ENCODE assay signal across 1 cellular context in the genomic region with DNA sequence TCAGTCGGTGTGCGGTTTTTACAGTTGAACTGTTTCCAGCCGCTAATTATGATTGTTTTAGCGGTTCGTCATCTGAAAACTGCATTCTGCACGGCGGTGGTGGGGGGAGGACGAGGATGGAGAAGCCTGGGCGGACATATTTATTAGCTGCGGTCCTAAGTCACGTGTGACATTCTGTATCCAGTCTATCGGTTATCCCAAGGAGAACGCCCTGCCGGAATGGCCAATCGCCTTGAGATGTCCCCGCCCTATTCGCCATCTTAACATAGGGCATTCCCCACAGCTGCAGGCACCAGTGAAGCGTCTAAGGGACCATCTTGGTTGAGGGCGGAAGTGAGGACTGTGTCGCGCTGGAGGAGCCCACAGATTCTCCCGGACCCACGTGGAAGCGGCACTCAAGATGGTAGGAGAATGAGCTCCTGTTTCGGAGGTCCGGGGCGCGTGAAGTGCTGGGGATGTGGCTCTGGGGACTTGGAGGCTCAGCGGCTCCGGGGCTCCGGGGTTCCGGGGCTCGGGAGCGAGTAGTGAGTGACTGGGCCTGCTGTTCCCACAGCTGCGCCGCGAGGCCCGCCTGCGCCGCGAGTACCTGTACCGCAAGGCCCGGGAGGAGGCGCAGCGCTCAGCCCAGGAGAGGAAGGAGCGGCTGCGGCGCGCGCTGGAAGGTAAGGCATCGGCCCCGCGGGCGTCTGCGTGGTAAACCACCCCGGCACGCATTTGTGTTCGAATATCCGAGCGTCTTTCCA.
TF ChIP-seq lines count a peak whose summit lies in the region.

A gene with protein sequence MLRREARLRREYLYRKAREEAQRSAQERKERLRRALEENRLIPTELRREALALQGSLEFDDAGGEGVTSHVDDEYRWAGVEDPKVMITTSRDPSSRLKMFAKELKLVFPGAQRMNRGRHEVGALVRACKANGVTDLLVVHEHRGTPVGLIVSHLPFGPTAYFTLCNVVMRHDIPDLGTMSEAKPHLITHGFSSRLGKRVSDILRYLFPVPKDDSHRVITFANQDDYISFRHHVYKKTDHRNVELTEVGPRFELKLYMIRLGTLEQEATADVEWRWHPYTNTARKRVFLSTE (plus strand): TSS at position 365 of the 743 bp plus-strand sequence. CDS start 36 bp downstream, at position 401.

TF ChIP-seq in K562, 482 proteins besides CTCF, POLR2A, EP300 and RAD21 (continued from another document and continues in another):
- TF ChIP-seq NFIX (CRISPR knock-in tag; IDR thresholded peaks at IDR 0.05; ENCODE audit: low read depth) (no peak), KLF1 (tag; IDR thresholded peaks at IDR 0.05) (peak; percentile 87), ZNF77 (CRISPR knock-in tag; IDR thresholded peaks at IDR 0.05) (no peak), NFYB (IDR thresholded peaks at IDR 0.05; ENCODE audit: extremely low read depth, insufficient read length) (peak; percentile 76), POLR2B (IDR thresholded peaks at IDR 0.05; ENCODE audit: low read depth, partially characterized antibody) (peak; percentile 53), ZC3H11A (IDR thresholded peaks at IDR 0.05; ENCODE audit: low read depth, low read length) (0 out of 2 replicates have a peak, but pooled peaks have one; percentile 33), ZNF766 (CRISPR knock-in tag; conservative IDR thresholded peaks at IDR 0.05) (no peak; the same call in none of the 2 replicates), GATA2 (CRISPR knock-in tag; IDR thresholded peaks at IDR 0.05) (no peak), JUNB (CRISPR knock-in tag; conservative IDR thresholded peaks at IDR 0.05) (0 out of 2 replicates have a peak, but pooled peaks have one; percentile 25), CBX3 (IDR thresholded peaks at IDR 0.05; ENCODE audit: borderline replicate concordance in 1 of 2, low read length in 2 of 2) (peak in 1 of 2 experiments; percentile 54; a peak in 1 of 3 replicates), TCF3 (CRISPR knock-in tag; IDR thresholded peaks at IDR 0.05) (peak; percentile 17; the same call in 1 of the 2 replicates), MCM5 (IDR thresholded peaks at IDR 0.05; ENCODE audit: low read depth) (no peak), PYGO2 (tag; IDR thresholded peaks at IDR 0.05) (no peak), RBM25 (IDR thresholded peaks at IDR 0.05; ENCODE audit: low read depth, low read length, severe bottlenecking) (no peak), MTA3 (IDR thresholded peaks at IDR 0.05; ENCODE audit: borderline replicate concordance) (peak; percentile 75; the same call in 1 of the 2 replicates), SUPT5H (IDR thresholded peaks at IDR 0.05) (peak; percentile 73), MAZ (CRISPR knock-in tag; conservative IDR thresholded peaks at IDR 0.05 in 1 of 2, IDR thresholded peaks at IDR 0.05 in 1 of 2) (peak; percentile 36 to 53; a peak in 1 of 4 replicates), MEF2D (tag; conservative IDR thresholded peaks at IDR 0.05; ENCODE audit: low read depth) (0 out of 2 replicates have a peak, but pooled peaks have one; percentile 45), POU5F1 (IDR thresholded peaks at IDR 0.05; ENCODE audit: borderline replicate concordance, low read depth, low read length, partially characterized antibody) (peak; percentile 83), MCM2 (IDR thresholded peaks at IDR 0.05; ENCODE audit: low read depth) (no peak), EZH2 (IDR thresholded peaks at IDR 0.05; ENCODE audit: borderline replicate concordance, low read depth, low read length) (no peak), KAT2B (IDR thresholded peaks at IDR 0.05; ENCODE audit: low read depth, low read length) (no peak), ETV1 (tag; conservative IDR thresholded peaks at IDR 0.05; ENCODE audit: low read depth) (peak; percentile 89), PHF21A (IDR thresholded peaks at IDR 0.05; ENCODE audit: borderline replicate concordance, low read depth) (no peak; the same call in 1 of the 2 replicates), TOE1 (IDR thresholded peaks at IDR 0.05; ENCODE audit: borderline replicate concordance) (peak; percentile 94), TOE1 (CRISPR knock-in tag; IDR thresholded peaks at IDR 0.05; ENCODE audit: borderline replicate concordance, low read depth) (no peak), GABPB1 (CRISPR knock-in tag; IDR thresholded peaks at IDR 0.05) (peak; percentile 93), ZNF324 (CRISPR knock-in tag; IDR thresholded peaks at IDR 0.05) (no peak), NCOR1 (IDR thresholded peaks at IDR 0.05) (no peak), HLTF (IDR thresholded peaks at IDR 0.05) (0 out of 2 replicates have a peak, but pooled peaks have one; percentile 39), TGIF2 (CRISPR knock-in tag; IDR thresholded peaks at IDR 0.05) (no peak), ZNF146 (CRISPR knock-in tag; IDR thresholded peaks at IDR 0.05; ENCODE audit: unreplicated experiment) (no peak), ZNF76 (CRISPR knock-in tag; IDR thresholded peaks at IDR 0.05; ENCODE audit: borderline replicate concordance) (no peak), FOXM1 (IDR thresholded peaks at IDR 0.05; ENCODE audit: low read depth) (no peak), FOXM1 (CRISPR knock-in tag; IDR thresholded peaks at IDR 0.05; ENCODE audit: low read depth) (0 out of 2 replicates have a peak, but pooled peaks have one; percentile 80), SIRT6 (IDR thresholded peaks at IDR 0.05; ENCODE audit: low read depth, low read length) (no peak), SMARCE1 (IDR thresholded peaks at IDR 0.05) (peak; percentile 10; the same call in 1 of the 2 replicates), CC2D1A (IDR thresholded peaks at IDR 0.05) (peak; percentile 100), RBM17 (IDR thresholded peaks at IDR 0.05; ENCODE audit: borderline replicate concordance, low read depth, low read length) (no peak), YY1 (IDR thresholded peaks at IDR 0.05; ENCODE audit: borderline replicate concordance in 1 of 3, control insufficient read depth in 1 of 3, extremely low read depth in 1 of 3, insufficient read depth in 3 of 3, insufficient read length in 1 of 3, insufficient replicate concordance in 2 of 3, low read depth in 1 of 3, low read length in 2 of 3) (peak; percentile 97 to 100 (median 99)), MYNN (IDR thresholded peaks at IDR 0.05) (0 out of 2 replicates have a peak, but pooled peaks have one; percentile 14), MYNN (CRISPR knock-in tag; IDR thresholded peaks at IDR 0.05) (no peak), ZC3H8 (IDR thresholded peaks at IDR 0.05) (no peak), CBX2 (IDR thresholded peaks at IDR 0.05; ENCODE audit: insufficient read depth, low read length, poor library complexity, severe bottlenecking) (no peak), KDM5B (IDR thresholded peaks at IDR 0.05; ENCODE audit: insufficient replicate concordance, low read depth, low read length) (peak; percentile 26), ZNF232 (CRISPR knock-in tag; IDR thresholded peaks at IDR 0.05) (no peak; the same call in 1 of the 2 replicates), CEBPG (CRISPR knock-in tag; IDR thresholded peaks at IDR 0.05) (peak; percentile 40; the same call in 1 of the 2 replicates), CEBPG (tag; conservative IDR thresholded peaks at IDR 0.05 in 1 of 2, IDR thresholded peaks at IDR 0.05 in 1 of 2) (no peak), ZNF224 (CRISPR knock-in tag; IDR thresholded peaks at IDR 0.05) (no peak), COPS2 (conservative IDR thresholded peaks at IDR 0.05) (no peak), ZNF584 (CRISPR knock-in tag; IDR thresholded peaks at IDR 0.05; ENCODE audit: low read depth) (no peak), C11orf30 (IDR thresholded peaks at IDR 0.05; ENCODE audit: low read depth) (peak; percentile 90), ETV5 (CRISPR knock-in tag; IDR thresholded peaks at IDR 0.05; ENCODE audit: low read depth) (peak; percentile 1; the same call in 1 of the 2 replicates)
- TF ChIP-seq, protein P1, sequence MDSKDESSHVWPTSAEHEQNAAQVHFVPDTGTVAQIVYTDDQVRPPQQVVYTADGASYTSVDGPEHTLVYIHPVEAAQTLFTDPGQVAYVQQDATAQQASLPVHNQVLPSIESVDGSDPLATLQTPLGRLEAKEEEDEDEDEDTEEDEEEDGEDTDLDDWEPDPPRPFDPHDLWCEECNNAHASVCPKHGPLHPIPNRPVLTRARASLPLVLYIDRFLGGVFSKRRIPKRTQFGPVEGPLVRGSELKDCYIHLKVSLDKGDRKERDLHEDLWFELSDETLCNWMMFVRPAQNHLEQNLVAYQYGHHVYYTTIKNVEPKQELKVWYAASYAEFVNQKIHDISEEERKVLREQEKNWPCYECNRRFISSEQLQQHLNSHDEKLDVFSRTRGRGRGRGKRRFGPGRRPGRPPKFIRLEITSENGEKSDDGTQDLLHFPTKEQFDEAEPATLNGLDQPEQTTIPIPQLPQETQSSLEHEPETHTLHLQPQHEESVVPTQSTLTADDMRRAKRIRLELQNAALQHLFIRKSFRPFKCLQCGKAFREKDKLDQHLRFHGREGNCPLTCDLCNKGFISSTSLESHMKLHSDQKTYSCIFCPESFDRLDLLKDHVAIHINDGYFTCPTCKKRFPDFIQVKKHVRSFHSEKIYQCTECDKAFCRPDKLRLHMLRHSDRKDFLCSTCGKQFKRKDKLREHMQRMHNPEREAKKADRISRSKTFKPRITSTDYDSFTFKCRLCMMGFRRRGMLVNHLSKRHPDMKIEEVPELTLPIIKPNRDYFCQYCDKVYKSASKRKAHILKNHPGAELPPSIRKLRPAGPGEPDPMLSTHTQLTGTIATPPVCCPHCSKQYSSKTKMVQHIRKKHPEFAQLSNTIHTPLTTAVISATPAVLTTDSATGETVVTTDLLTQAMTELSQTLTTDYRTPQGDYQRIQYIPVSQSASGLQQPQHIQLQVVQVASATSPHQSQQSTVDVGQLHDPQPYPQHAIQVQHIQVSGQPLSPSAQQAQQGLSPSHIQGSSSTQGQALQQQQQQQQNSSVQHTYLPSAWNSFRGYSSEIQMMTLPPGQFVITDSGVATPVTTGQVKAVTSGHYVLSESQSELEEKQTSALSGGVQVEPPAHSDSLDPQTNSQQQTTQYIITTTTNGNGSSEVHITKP (IDR thresholded peaks at IDR 0.05; ENCODE audit: partially characterized antibody) = no peak
- TF ChIP-seq, protein P2, sequence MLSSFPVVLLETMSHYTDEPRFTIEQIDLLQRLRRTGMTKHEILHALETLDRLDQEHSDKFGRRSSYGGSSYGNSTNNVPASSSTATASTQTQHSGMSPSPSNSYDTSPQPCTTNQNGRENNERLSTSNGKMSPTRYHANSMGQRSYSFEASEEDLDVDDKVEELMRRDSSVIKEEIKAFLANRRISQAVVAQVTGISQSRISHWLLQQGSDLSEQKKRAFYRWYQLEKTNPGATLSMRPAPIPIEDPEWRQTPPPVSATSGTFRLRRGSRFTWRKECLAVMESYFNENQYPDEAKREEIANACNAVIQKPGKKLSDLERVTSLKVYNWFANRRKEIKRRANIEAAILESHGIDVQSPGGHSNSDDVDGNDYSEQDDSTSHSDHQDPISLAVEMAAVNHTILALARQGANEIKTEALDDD (IDR thresholded peaks at IDR 0.05) = no peak
- TF ChIP-seq, protein P3, sequence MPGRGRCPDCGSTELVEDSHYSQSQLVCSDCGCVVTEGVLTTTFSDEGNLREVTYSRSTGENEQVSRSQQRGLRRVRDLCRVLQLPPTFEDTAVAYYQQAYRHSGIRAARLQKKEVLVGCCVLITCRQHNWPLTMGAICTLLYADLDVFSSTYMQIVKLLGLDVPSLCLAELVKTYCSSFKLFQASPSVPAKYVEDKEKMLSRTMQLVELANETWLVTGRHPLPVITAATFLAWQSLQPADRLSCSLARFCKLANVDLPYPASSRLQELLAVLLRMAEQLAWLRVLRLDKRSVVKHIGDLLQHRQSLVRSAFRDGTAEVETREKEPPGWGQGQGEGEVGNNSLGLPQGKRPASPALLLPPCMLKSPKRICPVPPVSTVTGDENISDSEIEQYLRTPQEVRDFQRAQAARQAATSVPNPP (IDR thresholded peaks at IDR 0.05; ENCODE audit: borderline replicate concordance, insufficient read depth, insufficient read length) = no peak
- TF ChIP-seq, protein P4, sequence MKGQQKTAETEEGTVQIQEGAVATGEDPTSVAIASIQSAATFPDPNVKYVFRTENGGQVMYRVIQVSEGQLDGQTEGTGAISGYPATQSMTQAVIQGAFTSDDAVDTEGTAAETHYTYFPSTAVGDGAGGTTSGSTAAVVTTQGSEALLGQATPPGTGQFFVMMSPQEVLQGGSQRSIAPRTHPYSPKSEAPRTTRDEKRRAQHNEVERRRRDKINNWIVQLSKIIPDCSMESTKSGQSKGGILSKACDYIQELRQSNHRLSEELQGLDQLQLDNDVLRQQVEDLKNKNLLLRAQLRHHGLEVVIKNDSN (CRISPR knock-in tag; IDR thresholded peaks at IDR 0.05) = peak; percentile 94
- TF ChIP-seq, protein P5, sequence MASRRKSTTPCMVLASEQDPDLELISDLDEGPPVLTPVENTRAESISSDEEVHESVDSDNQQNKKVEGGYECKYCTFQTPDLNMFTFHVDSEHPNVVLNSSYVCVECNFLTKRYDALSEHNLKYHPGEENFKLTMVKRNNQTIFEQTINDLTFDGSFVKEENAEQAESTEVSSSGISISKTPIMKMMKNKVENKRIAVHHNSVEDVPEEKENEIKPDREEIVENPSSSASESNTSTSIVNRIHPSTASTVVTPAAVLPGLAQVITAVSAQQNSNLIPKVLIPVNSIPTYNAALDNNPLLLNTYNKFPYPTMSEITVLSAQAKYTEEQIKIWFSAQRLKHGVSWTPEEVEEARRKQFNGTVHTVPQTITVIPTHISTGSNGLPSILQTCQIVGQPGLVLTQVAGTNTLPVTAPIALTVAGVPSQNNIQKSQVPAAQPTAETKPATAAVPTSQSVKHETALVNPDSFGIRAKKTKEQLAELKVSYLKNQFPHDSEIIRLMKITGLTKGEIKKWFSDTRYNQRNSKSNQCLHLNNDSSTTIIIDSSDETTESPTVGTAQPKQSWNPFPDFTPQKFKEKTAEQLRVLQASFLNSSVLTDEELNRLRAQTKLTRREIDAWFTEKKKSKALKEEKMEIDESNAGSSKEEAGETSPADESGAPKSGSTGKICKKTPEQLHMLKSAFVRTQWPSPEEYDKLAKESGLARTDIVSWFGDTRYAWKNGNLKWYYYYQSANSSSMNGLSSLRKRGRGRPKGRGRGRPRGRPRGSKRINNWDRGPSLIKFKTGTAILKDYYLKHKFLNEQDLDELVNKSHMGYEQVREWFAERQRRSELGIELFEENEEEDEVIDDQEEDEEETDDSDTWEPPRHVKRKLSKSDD (conservative IDR thresholded peaks at IDR 0.05; ENCODE audit: low read length) = peak; percentile 65; the same call in 1 of the 2 replicates
- TF ChIP-seq, protein P6, sequence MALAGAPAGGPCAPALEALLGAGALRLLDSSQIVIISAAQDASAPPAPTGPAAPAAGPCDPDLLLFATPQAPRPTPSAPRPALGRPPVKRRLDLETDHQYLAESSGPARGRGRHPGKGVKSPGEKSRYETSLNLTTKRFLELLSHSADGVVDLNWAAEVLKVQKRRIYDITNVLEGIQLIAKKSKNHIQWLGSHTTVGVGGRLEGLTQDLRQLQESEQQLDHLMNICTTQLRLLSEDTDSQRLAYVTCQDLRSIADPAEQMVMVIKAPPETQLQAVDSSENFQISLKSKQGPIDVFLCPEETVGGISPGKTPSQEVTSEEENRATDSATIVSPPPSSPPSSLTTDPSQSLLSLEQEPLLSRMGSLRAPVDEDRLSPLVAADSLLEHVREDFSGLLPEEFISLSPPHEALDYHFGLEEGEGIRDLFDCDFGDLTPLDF (CRISPR knock-in tag; IDR thresholded peaks at IDR 0.05) = no peak; the same call in 1 of the 2 replicates
